Comparison of ENCODE assay signal across 22 cellular contexts in genomic region chr22:46146329-46146728, GRCh38.
"Had no signal": no experiment of that assay in that cellular context is flagged by ENCODE, and none has a peak within 500 bp of the region (broad histone marks: within the 10 kb centered on the region; RNA-seq: fewer than 3 reads in every experiment).

No MANE protein-coding gene starts in this region.

- H3K27ac Mint-ChIP-seq: dendritic cell treated with granulocyte-macrophage colony-stimulating factor and Interleukin-4, amounts not matched to agents 40 ng/mL and 50 ng/mL, for 4 days; effector memory CD8-positive, alpha-beta T cell; nephron progenitor cell; stimulated activated effector memory CD8-positive, alpha-beta T cell treated with anti-CD3 and anti-CD28 coated beads, Interleukin-12 subunit alpha, Interleukin-12 subunit beta, amount 100 ng/mL, for 72 hours had no signal

- H3K36me3 Mint-ChIP-seq: naive B cell; stimulated activated effector memory CD8-positive, alpha-beta T cell treated with anti-CD3 and anti-CD28 coated beads, Interleukin-12 subunit alpha, Interleukin-12 subunit beta, amount 100 ng/mL, for 72 hours had no signal

- DNase-seq: cerebellar nuclear complex; effector memory CD8-positive, alpha-beta T cell; esophagus squamous epithelium; foreskin fibroblast; glutamatergic neuron; islet precursor cell; mesendoderm; naive B cell; nephron progenitor cell; stimulated activated CD8-positive, alpha-beta memory T cell treated with anti-CD3 and anti-CD28 coated beads, Interleukin-4, amount 100 ng/mL, for 48 hours; stimulated activated naive CD8-positive, alpha-beta T cell treated with anti-CD3 and anti-CD28 coated beads, Interleukin-15, Interleukin-2, amounts not matched to agents 100 U/mL and 50 U/mL, for 24 hours; upper lobe of right lung had no signal

- H3K4me3 Mint-ChIP-seq: dendritic cell treated with granulocyte-macrophage colony-stimulating factor and Interleukin-4, amounts not matched to agents 40 ng/mL and 50 ng/mL, for 4 days; effector memory CD8-positive, alpha-beta T cell; nephron progenitor cell; stimulated activated effector memory CD8-positive, alpha-beta T cell treated with anti-CD3 and anti-CD28 coated beads, Interleukin-12 subunit alpha, Interleukin-12 subunit beta, amount 100 ng/mL, for 72 hours had no signal

- H3K27me3 Mint-ChIP-seq: effector memory CD8-positive, alpha-beta T cell; naive B cell had no signal

- ATAC-seq: effector memory CD8-positive, alpha-beta T cell; gastroesophageal sphincter; left lung; stimulated activated effector memory CD8-positive, alpha-beta T cell treated with anti-CD3 and anti-CD28 coated beads, Interleukin-12 subunit alpha, Interleukin-12 subunit beta, amount 100 ng/mL, for 72 hours; stimulated activated naive CD8-positive, alpha-beta T cell treated with anti-CD3 and anti-CD28 coated beads, Interleukin-15, Interleukin-2, amounts not matched to agents 100 U/mL and 50 U/mL, for 24 hours; upper lobe of right lung had no signal

- H3K4me3 ChIP-seq: esophagus squamous epithelium, gastroesophageal sphincter, left lung, right atrium auricular region, skin epidermis, tibial nerve, upper lobe of right lung, vagina had no signal

- H3K27ac ChIP-seq: esophagus squamous epithelium, gastroesophageal sphincter, left lung, neutrophil, upper lobe of right lung, vagina had no signal

- FAIRE-seq: colon had no signal

- H3K9me3 Mint-ChIP-seq: dendritic cell treated with granulocyte-macrophage colony-stimulating factor and Interleukin-4, amounts not matched to agents 40 ng/mL and 50 ng/mL, for 4 days; effector memory CD8-positive, alpha-beta T cell; naive B cell; nephron progenitor cell; stimulated activated effector memory CD8-positive, alpha-beta T cell treated with anti-CD3 and anti-CD28 coated beads, Interleukin-12 subunit alpha, Interleukin-12 subunit beta, amount 100 ng/mL, for 72 hours had no signal

- H3K36me3 ChIP-seq: esophagus squamous epithelium, gastroesophageal sphincter, left lung, neutrophil, right atrium auricular region, tibial nerve, upper lobe of right lung, vagina had no signal

- H3K27me3 ChIP-seq: esophagus squamous epithelium, gastroesophageal sphincter, right atrium auricular region, tibial nerve, upper lobe of right lung, vagina had no signal

- H3K9me3 ChIP-seq: esophagus squamous epithelium, gastroesophageal sphincter, left lung, neutrophil, right atrium auricular region, tibial nerve, upper lobe of right lung, vagina had no signal
